In genomic region chr22:35661377-35661937, GRCh38 we compare ENCODE assay signal across 13 cellular contexts. TPM values are rescaled to one million over a fixed set of nuclear protein-coding genes. Genes with fewer than 3 reads are reported as not detected.
DNase-seq lines count a peak whose midpoint lies in the region; ATAC-seq and TF ChIP-seq lines count a peak whose summit lies in the region.
"Had no signal": no experiment of that assay in that cellular context is flagged by ENCODE, and none has a peak within 500 bp of the region (broad histone marks: within the 10 kb centered on the region; RNA-seq: fewer than 3 reads in every experiment).

No MANE protein-coding gene starts in this region.

- POLR2A ChIA-PET in AG04450 (lab: Yijun Ruan, JAX) = no interaction called here

- peaks cover 14% of the 10 kb centered on the region for H3K79me2 ChIP-seq in GM23248 (ENCODE audit: insufficient read depth)

- H3F3A ChIP-seq in GM23248 (ENCODE audit: insufficient read depth) = peaks cover 14% of the 10 kb centered on the region

- H3K4me2 ChIP-seq in GM23248 (ENCODE audit: unreplicated experiment) = no peak overlapping the region

- TF ChIP-seq CTCF in AG04450 (IDR thresholded peaks at IDR 0.05; ENCODE audit: low read depth, low read length) (no peak), left lung (IDR thresholded peaks at IDR 0.05) (no peak), gastroesophageal sphincter (IDR thresholded peaks at IDR 0.05) (no peak)

- H3K9me2 ChIP-seq in GM23248 (ENCODE audit: insufficient read depth) = no peaks in the 10 kb centered on the region

- TF ChIP-seq EP300 in gastroesophageal sphincter (IDR thresholded peaks at IDR 0.05) = no peak

- H3K4me1 Mint-ChIP-seq in activated naive CD8-positive, alpha-beta T cell treated with anti-CD3 and anti-CD28 coated beads, Interleukin-2, amount 50 U/mL, for 24 hours = peaks cover 68% of the 10 kb centered on the region

- ATAC-seq in activated naive CD8-positive, alpha-beta T cell treated with anti-CD3 and anti-CD28 coated beads, Interleukin-2, amount 50 U/mL, for 24 hours = peak; percentile 57
- ATAC-seq in left lung (peak; percentile 41), SK-N-SH treated with all-trans-retinoic acid at 6 μM for 48 hours (no peak), HG02973 (IDR thresholded peaks at IDR 0.05; ENCODE audit: unreplicated experiment) (no peak), HG02571 (IDR thresholded peaks at IDR 0.05; ENCODE audit: unreplicated experiment) (no peak), gastroesophageal sphincter (no peak)

- no peak for TF ChIP-seq POLR2A in gastroesophageal sphincter (IDR thresholded peaks at IDR 0.05)

- DNase-seq in AG04450 (ENCODE audit: low read depth, low spot score) (peak; percentile 46), GM23248 (peak; percentile 73), left lung (no peak)
- DNase-seq in activated naive CD8-positive, alpha-beta T cell treated with anti-CD3 and anti-CD28 coated beads, Interleukin-2, amount 50 U/mL, for 24 hours = no peak
- DNase-seq: cortex of kidney, hypothalamus, NCI-H1105, sigmoid colon had no signal

- H3K4me3 Mint-ChIP-seq in activated naive CD8-positive, alpha-beta T cell treated with anti-CD3 and anti-CD28 coated beads, Interleukin-2, amount 50 U/mL, for 24 hours = no peak overlapping the region

- H3K9me3 ChIP-seq in AG04450 (ENCODE audit: control insufficient read depth, insufficient read depth, low read length) (peaks cover 18% of the 10 kb centered on the region), GM23248 (ENCODE audit: low read depth) (peaks cover 1% of the 10 kb centered on the region), left lung (peaks cover 0 to 18% of the 10 kb centered on the region in 2 donors), gastroesophageal sphincter (peaks cover 0 to 4% (median 0%) of the 10 kb centered on the region in 3 donors)
- H3K9me3 ChIP-seq: sigmoid colon had no signal

- peaks cover 85% of the 10 kb centered on the region for H3K36me3 Mint-ChIP-seq in activated naive CD8-positive, alpha-beta T cell treated with anti-CD3 and anti-CD28 coated beads, Interleukin-2, amount 50 U/mL, for 24 hours (ENCODE audit: low read depth)

- H3K27ac ChIP-seq in AG04450 (ENCODE audit: low read depth, low read length) (no peak overlapping the region), GM23248 (no peak overlapping the region), left lung (no peak overlapping the region), gastroesophageal sphincter (no peak overlapping the region)

- intact Hi-C loops in left lung (cut with DNase I) = no loop called here

- no peaks in the 10 kb centered on the region for H3K27me3 Mint-ChIP-seq in activated naive CD8-positive, alpha-beta T cell treated with anti-CD3 and anti-CD28 coated beads, Interleukin-2, amount 50 U/mL, for 24 hours

- H3K9ac ChIP-seq in GM23248 = no peak overlapping the region

- H3K4me1 ChIP-seq in GM23248 (ENCODE audit: insufficient read depth) (peaks cover 16% of the 10 kb centered on the region), left lung (peaks cover 8 to 63% of the 10 kb centered on the region in 2 donors), gastroesophageal sphincter (peaks cover 0 to 19% (median 3%) of the 10 kb centered on the region in 3 donors)

- no peak overlapping the region for H2AFZ ChIP-seq in GM23248

- peak overlapping the region; percentile 11 for H3K27ac Mint-ChIP-seq in activated naive CD8-positive, alpha-beta T cell treated with anti-CD3 and anti-CD28 coated beads, Interleukin-2, amount 50 U/mL, for 24 hours

- H3K36me3 ChIP-seq in GM23248 (ENCODE audit: low read depth) (peaks cover 26% of the 10 kb centered on the region), left lung (peaks cover 4 to 74% of the 10 kb centered on the region in 2 donors), gastroesophageal sphincter (peaks cover 0 to 49% of the 10 kb centered on the region in 2 donors)

- CTCF ChIA-PET in AG04450 (lab: Charles Lee) = interaction anchor here (0.6 to 0.7 kb wide), 2 partner anchors 17 to 160 kb away, joined by 3 to 7 read pairs; no protein-coding TSS in a partner anchor

- 78 to 81% methylated on average over 4 of the region's 4 CpGs for WGBS in GM23248 (ENCODE audit: low coverage in 1 of 2, low lambda C conversion rate in 2 of 2, missing lambda C conversion rate in 2 of 2), 2 experiments
- 64 to 82% methylated on average over 2 to 4 of the region's 4 CpGs for WGBS in gastroesophageal sphincter (ENCODE audit: low coverage in 1 of 2), 2 donors

- H4K20me1 ChIP-seq in GM23248 (ENCODE audit: insufficient read depth) = no peaks in the 10 kb centered on the region

- in situ Hi-C loops in GM23248 (cut with MboI) = no loop called here

- H3K27me3 ChIP-seq in AG04450 (ENCODE audit: control insufficient read depth, insufficient read depth, low read length) = no peaks in the 10 kb centered on the region
- H3K27me3 ChIP-seq in GM23248 (replicated peaks; ENCODE audit: insufficient read depth) = no peaks in the 10 kb centered on the region
- no peaks in the 10 kb centered on the region for H3K27me3 ChIP-seq in left lung
- no peaks in the 10 kb centered on the region for H3K27me3 ChIP-seq in gastroesophageal sphincter
- H3K27me3 ChIP-seq: sigmoid colon had no signal

- H3K9me3 Mint-ChIP-seq in activated naive CD8-positive, alpha-beta T cell treated with anti-CD3 and anti-CD28 coated beads, Interleukin-2, amount 50 U/mL, for 24 hours = peaks cover 18% of the 10 kb centered on the region

- H3K4me3 ChIP-seq in AG04450 (ENCODE audit: low read depth, low read length) = no peak overlapping the region
- H3K4me3 ChIP-seq in GM23248 = no peak overlapping the region
- H3K4me3 ChIP-seq in left lung = no peak overlapping the region
- H3K4me3 ChIP-seq in gastroesophageal sphincter = no peak overlapping the region
- H3K4me3 ChIP-seq: sigmoid colon had no signal

TF ChIP-seq in SK-N-SH treated with all-trans-retinoic acid at 6 μM for 48 hours, 23 proteins besides CTCF, POLR2A, EP300 and RAD21 (continues in another document):
- TF ChIP-seq ZNF70 (CRISPR knock-in tag; IDR thresholded peaks at IDR 0.05) = no peak
- no peak for TF ChIP-seq ARNTL (CRISPR knock-in tag; IDR thresholded peaks at IDR 0.05; ENCODE audit: borderline replicate concordance, low read depth)
- TF ChIP-seq CREB5 (CRISPR knock-in tag; IDR thresholded peaks at IDR 0.05; ENCODE audit: low read depth) = no peak
- TF ChIP-seq TCF4 (CRISPR knock-in tag; IDR thresholded peaks at IDR 0.05; ENCODE audit: borderline replicate concordance) = no peak
- no peak for TF ChIP-seq OSR1 (CRISPR knock-in tag; IDR thresholded peaks at IDR 0.05)
- no peak for TF ChIP-seq ZC3H10 (CRISPR knock-in tag; IDR thresholded peaks at IDR 0.05)
- TF ChIP-seq ESRRG (CRISPR knock-in tag; IDR thresholded peaks at IDR 0.05) = no peak
- no peak for TF ChIP-seq PPARA (CRISPR knock-in tag; IDR thresholded peaks at IDR 0.05; ENCODE audit: borderline replicate concordance)
- TF ChIP-seq PATZ1 (CRISPR knock-in tag; IDR thresholded peaks at IDR 0.05; ENCODE audit: borderline replicate concordance) = no peak
- TF ChIP-seq BACH2 (CRISPR knock-in tag; IDR thresholded peaks at IDR 0.05; ENCODE audit: borderline replicate concordance) = no peak

RNA-seq across cellular contexts. Expression of gene APOL6, which starts 13.2 kb away (rescaled TPM):
- 12.1 and 15.0 TPM in 2 replicates for polyA plus RNA-seq in AG04450 (2011; rRNA removed)
- polyA minus RNA-seq in AG04450 (2011; rRNA and poly(A)+ RNA removed) = 26.0 and 34.0 TPM in 2 replicates
- total RNA-seq in GM23248 (2014; rRNA removed; shearing (Covaris generic)) = 20.4 and 20.8 TPM in 2 replicates
- polyA plus RNA-seq in GM23248 (2016; fragmentation: Nextera tagmentation; extraction: Ambion mirVana) = 7.1 and 8.0 TPM in 2 replicates
- 10 to 100 TPM; 35.8 to 49.2 TPM for total RNA-seq in left lung
- 10 to 100 TPM; 10.4 to 13.3 (median 10.9) TPM for total RNA-seq in gastroesophageal sphincter

RNA-seq across cellular contexts. Expression of gene MB, which starts 44.3 kb away (rescaled TPM):
- not detected in 2 replicates for polyA plus RNA-seq in AG04450 (2011; rRNA removed)
- not detected in 2 replicates for polyA minus RNA-seq in AG04450 (2011; rRNA and poly(A)+ RNA removed)
- total RNA-seq in GM23248 (2014; rRNA removed; shearing (Covaris generic)) = not detected in 2 replicates
- polyA plus RNA-seq in GM23248 (2016; fragmentation: Nextera tagmentation; extraction: Ambion mirVana) = 0.47 TPM in 1 of 2 replicates, not detected in the other
- 1 to 10 TPM; 2.4 to 3.3 TPM for total RNA-seq in left lung
- 10 to 100 TPM in 1 of 4 donors, 1 to 10 TPM in 2, not detected in 1; 1.0 to 12.9 (median 2.5) TPM for total RNA-seq in gastroesophageal sphincter

RNA-seq across cellular contexts. Expression of gene APOL5, which starts 56.2 kb away (rescaled TPM):
- polyA plus RNA-seq in AG04450 (2011; rRNA removed) (0.07 and 0.14 TPM in 2 replicates), GM23248 (2016; fragmentation: Nextera tagmentation; extraction: Ambion mirVana) (not detected in 2 replicates)
- 0.60 TPM in 1 of 2 replicates, not detected in the other for polyA minus RNA-seq in AG04450 (2011; rRNA and poly(A)+ RNA removed)
- not detected in 2 replicates for total RNA-seq in GM23248 (2014; rRNA removed; shearing (Covaris generic))
- total RNA-seq in left lung (not detected), gastroesophageal sphincter (not detected)
- total RNA-seq: mucosa of gallbladder, sigmoid colon had no signal
- polyA plus RNA-seq: sigmoid colon had no signal

Comparison
In these comparisons a context has a peak if more than half of its experiments do, and no peak if none do; other contexts are left out.
1. DNase-seq: peak in AG04450 (single experiment) and GM23248 (single experiment); none in activated naive CD8-positive, alpha-beta T cell treated with anti-CD3 and anti-CD28 coated beads, Interleukin-2, amount 50 U/mL, for 24 hours (single experiment) and left lung (0 of 2).
2. ATAC-seq: peak in activated naive CD8-positive, alpha-beta T cell treated with anti-CD3 and anti-CD28 coated beads, Interleukin-2, amount 50 U/mL, for 24 hours (single experiment) and left lung (single experiment); none in SK-N-SH treated with all-trans-retinoic acid at 6 μM for 48 hours (single experiment), HG02973 (single experiment), HG02571 (single experiment) and gastroesophageal sphincter (single experiment).